Comparison of ENCODE assay signal across 21 cellular contexts in the genomic region with DNA sequence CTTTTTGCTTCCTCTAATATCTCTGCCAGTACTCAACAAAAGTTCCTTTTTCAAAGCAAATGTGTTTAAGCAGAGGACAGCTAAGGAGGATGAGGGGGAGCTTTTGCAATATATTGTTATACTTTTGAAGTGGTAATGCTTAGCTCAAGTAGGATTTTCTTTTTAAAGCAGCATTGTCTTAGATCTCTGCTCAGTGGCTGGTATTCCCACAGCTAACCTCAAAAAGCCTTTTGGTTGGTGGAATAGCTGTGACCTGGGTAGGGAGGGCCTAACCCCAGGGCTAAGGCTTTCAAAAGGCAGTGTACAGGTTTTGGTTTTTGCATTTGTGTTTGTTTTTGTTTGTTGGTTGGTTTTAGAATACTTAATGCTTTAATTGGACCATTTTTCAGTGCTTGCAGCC.
"Had no signal": no experiment of that assay in that cellular context is flagged by ENCODE, and none has a peak within 500 bp of the region (broad histone marks: within the 10 kb centered on the region; RNA-seq: fewer than 3 reads in every experiment).

No MANE protein-coding gene starts in this region.

- H3K36me3 ChIP-seq: esophagus squamous epithelium, left ventricle myocardium inferior, neutrophil, prostate gland had no signal

- H3K4me1 ChIP-seq: prostate gland had no signal

- FAIRE-seq: bronchial epithelial cell, islet of Langerhans had no signal

- ATAC-seq: activated CD4-positive, alpha-beta T cell treated with anti-CD3 and anti-CD28 coated beads for 36 hours; activated CD8-positive, alpha-beta memory T cell treated with anti-CD3 and anti-CD28 coated beads, Interleukin-2, amount 10 ng/mL, durations not matched to agents 7 days and 5 days; activated CD8-positive, alpha-beta T cell treated with anti-CD3 and anti-CD28 coated beads, Interleukin-2, amount 10 ng/mL, durations not matched to agents 7 days and 5 days; activated naive CD8-positive, alpha-beta T cell treated with anti-CD3 and anti-CD28 coated beads, Interleukin-2, amount 50 U/mL, for 24 hours had no signal

- H3K9me3 ChIP-seq: esophagus squamous epithelium, left ventricle myocardium inferior, neutrophil, prostate gland, tibial nerve had no signal

- H3K4me3 ChIP-seq: esophagus squamous epithelium, left ventricle myocardium inferior, lung, prostate gland, tibial nerve had no signal

- DNase-seq: activated CD4-positive, alpha-beta T cell treated with anti-CD3 and anti-CD28 coated beads for 36 hours; activated CD4-positive, CD25-positive, alpha-beta regulatory T cell; activated CD8-positive, alpha-beta memory T cell treated with anti-CD3 and anti-CD28 coated beads, Interleukin-2, amount 10 ng/mL, durations not matched to agents 7 days and 5 days; activated CD8-positive, alpha-beta T cell treated with anti-CD3 and anti-CD28 coated beads, Interleukin-2, amount 10 ng/mL, durations not matched to agents 7 days and 5 days; activated naive CD8-positive, alpha-beta T cell treated with anti-CD3 and anti-CD28 coated beads, Interleukin-2, amount 50 U/mL, for 24 hours; activated T-cell treated with anti-CD3 and anti-CD28 coated beads, Interleukin-2, amount 50 U/mL, for 48 hours; esophagus squamous epithelium; foreskin melanocyte; left ventricle myocardium inferior; naive B cell; nephron progenitor cell; retina; stimulated activated CD4-positive, alpha-beta T cell treated with anti-CD3 and anti-CD28 coated beads, Interleukin-15, amount 100 ng/mL, for 24 hours; stimulated activated CD4-positive, alpha-beta T cell treated with anti-CD3 and anti-CD28 coated beads, Interleukin-2, amount 100 ng/mL, for 24 hours; stimulated activated naive CD4-positive, alpha-beta T cell had no signal

- H3K27me3 ChIP-seq: esophagus squamous epithelium, neutrophil, tibial nerve had no signal

- H3K27ac ChIP-seq: esophagus squamous epithelium, left ventricle myocardium inferior, neutrophil, prostate gland, tibial nerve had no signal
